In the genomic region with DNA sequence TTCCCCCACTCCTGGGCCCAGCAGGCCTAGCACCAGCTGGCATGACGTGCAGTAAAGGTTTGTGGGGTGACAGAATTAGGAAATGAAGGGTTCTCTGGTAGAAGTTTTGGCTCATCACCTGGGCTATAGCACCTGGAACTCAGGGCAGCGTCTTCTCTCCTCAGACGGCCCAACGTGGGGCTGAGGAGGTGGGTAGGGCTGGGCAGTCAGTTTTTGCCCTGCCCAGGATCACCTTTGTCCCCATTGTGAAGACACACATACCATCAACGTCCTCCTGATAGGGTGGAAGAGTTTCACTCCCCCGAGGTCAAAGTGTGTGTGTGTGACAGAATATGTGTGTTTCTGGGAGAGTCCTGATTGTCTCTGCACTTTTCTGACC, we compare ENCODE assay signal across 17 cellular contexts. TPM values are rescaled to one million over a fixed set of nuclear protein-coding genes. Genes with fewer than 3 reads are reported as not detected.
A peak's percentile ranks its signal among the peaks of the same experiment; 100 is the strongest.
DNase-seq lines count a peak whose midpoint lies in the region; ATAC-seq and TF ChIP-seq lines count a peak whose summit lies in the region.
"Had no signal": no experiment of that assay in that cellular context is flagged by ENCODE, and none has a peak within 500 bp of the region (broad histone marks: within the 10 kb centered on the region; RNA-seq: fewer than 3 reads in every experiment).

No MANE protein-coding gene starts in this region.

- TF ChIP-seq POLR2A in tibial nerve (IDR thresholded peaks at IDR 0.05) = no peak

- no peak for ATAC-seq in GM21529 (IDR thresholded peaks at IDR 0.05; ENCODE audit: unreplicated experiment)

- no peak for TF ChIP-seq EP300 in tibial nerve (IDR thresholded peaks at IDR 0.05)

- H3K9me3 Mint-ChIP-seq in nephron = no peaks in the 10 kb centered on the region

- peaks cover 4% of the 10 kb centered on the region for H3K27me3 Mint-ChIP-seq in nephron (ENCODE audit: low read depth)

- WGBS in tibial nerve, 2 donors = 72 to 74% methylated on average over 6 of the region's 6 CpGs

- H3K9me3 ChIP-seq in ascending aorta = no peaks in the 10 kb centered on the region
- no peaks in the 10 kb centered on the region for H3K9me3 ChIP-seq in right atrium auricular region
- no peaks in the 10 kb centered on the region for H3K9me3 ChIP-seq in tibial nerve
- H3K9me3 ChIP-seq: BE2C had no signal

- no peak for DNase-seq in ascending aorta (ENCODE audit: low spot score in 2 of 2)
- no peak for DNase-seq in right atrium auricular region (ENCODE audit: low spot score)
- no peak for DNase-seq in tibial nerve (ENCODE audit: low spot score in 2 of 2)
- no peak for DNase-seq in NCI-H146 treated with DMSO at 0.1 percent for 48 hours (lab: John Stamatoyannopoulos, UW; ENCODE audit: unreplicated experiment)
- DNase-seq in NCI-H1436 (lab: John Stamatoyannopoulos, UW) = no peak
- DNase-seq in amygdala (lab: John Stamatoyannopoulos, UW) = no peak
- DNase-seq: activated CD4-positive, CD25-positive, alpha-beta regulatory T cell; activated naive CD4-positive, alpha-beta T cell; BE2C; effector memory CD4-positive, alpha-beta T cell; NCI-H82; T-helper 1 cell had no signal

- H3K4me3 Mint-ChIP-seq in nephron = no peak overlapping the region
- H3K4me3 Mint-ChIP-seq: brain had no signal

- no peak for TF ChIP-seq CTCF in ascending aorta (IDR thresholded peaks at IDR 0.05)
- no peak for TF ChIP-seq CTCF in right atrium auricular region (IDR thresholded peaks at IDR 0.05)
- no peak for TF ChIP-seq CTCF in nephron (IDR thresholded peaks at IDR 0.05; ENCODE audit: unreplicated experiment in 3 of 3)
- no peak for TF ChIP-seq CTCF in tibial nerve (IDR thresholded peaks at IDR 0.05)

- H3K4me3 ChIP-seq in ascending aorta (no peak overlapping the region), right atrium auricular region (no peak overlapping the region), tibial nerve (no peak overlapping the region)

- H3K36me3 ChIP-seq in ascending aorta = no peaks in the 10 kb centered on the region
- H3K36me3 ChIP-seq in right atrium auricular region = no peaks in the 10 kb centered on the region
- peaks cover 0 to 9% (median 0%) of the 10 kb centered on the region in 3 donors for H3K36me3 ChIP-seq in tibial nerve
- H3K36me3 ChIP-seq: BE2C had no signal

- H3K27me3 ChIP-seq in ascending aorta (no peaks in the 10 kb centered on the region), right atrium auricular region (no peaks in the 10 kb centered on the region), tibial nerve (no peaks in the 10 kb centered on the region)
- H3K27me3 ChIP-seq: BE2C had no signal

- peaks cover 42 to 82% of the 10 kb centered on the region in 2 donors for H3K4me1 ChIP-seq in ascending aorta
- H3K4me1 ChIP-seq in right atrium auricular region = peaks cover 0 to 72% of the 10 kb centered on the region in 2 donors
- peaks cover 0 to 60% (median 14%) of the 10 kb centered on the region in 4 donors for H3K4me1 ChIP-seq in tibial nerve
- H3K4me1 ChIP-seq: BE2C had no signal

- H3K36me3 Mint-ChIP-seq in nephron (ENCODE audit: low read depth) = no peaks in the 10 kb centered on the region
- H3K36me3 Mint-ChIP-seq: brain had no signal

- peak overlapping the region; percentile 37 to 78 (median 42) for H3K27ac Mint-ChIP-seq in nephron

- peaks cover 65% of the 10 kb centered on the region for H3K4me1 Mint-ChIP-seq in nephron

- H3K27ac ChIP-seq in ascending aorta (peak overlapping the region; percentile 96 to 98), right atrium auricular region (peak overlapping the region; percentile 80 to 98), tibial nerve (peak overlapping the region; percentile 54 to 77 (median 75))

- intact Hi-C loops in ascending aorta (cut with DNase I) = loop anchor here (2.0 kb wide), 1 partner anchor 22 kb away; a partner anchor contains a TSS

RNA-seq across cellular contexts. Expression of a gene that starts 12.1 kb away (rescaled TPM):
- total RNA-seq in ascending aorta = 0.21 TPM
- total RNA-seq in right atrium auricular region = 1 to 10 TPM; 2.6 to 4.4 TPM
- not detected for total RNA-seq in tibial nerve

RNA-seq across cellular contexts. Expression of a gene that starts 20.8 kb away (rescaled TPM):
- total RNA-seq in ascending aorta (187 TPM), right atrium auricular region (100 to 1,000 TPM in 1 of 2 donors, 10 to 100 TPM in 1; 83.3 to 183 TPM), tibial nerve (10 to 100 TPM; 41.4 to 83.5 (median 78.7) TPM)
- total RNA-seq: mononuclear cell had no signal

RNA-seq across cellular contexts. Expression of a gene that starts 26.4 kb away (rescaled TPM):
- total RNA-seq in ascending aorta (10.9 TPM), right atrium auricular region (1 to 10 TPM in 1 of 2 donors, under 1 TPM in 1; 0.48 to 1.1 TPM), tibial nerve (10 to 100 TPM in 3 of 4 donors, 1 to 10 TPM in 1; 8.4 to 16.7 (median 14.0) TPM)

RNA-seq across cellular contexts. Expression of a gene that starts 43.4 kb away (rescaled TPM):
- not detected for total RNA-seq in ascending aorta
- total RNA-seq in right atrium auricular region = not detected
- 1 to 10 TPM in 1 of 4 donors, not detected in 3; 2.7 TPM for total RNA-seq in tibial nerve
- total RNA-seq: posterior vena cava had no signal

RNA-seq across cellular contexts. Expression of a gene that starts 45.0 kb away (rescaled TPM):
- 9.2 TPM for total RNA-seq in ascending aorta
- total RNA-seq in right atrium auricular region = 10 to 100 TPM in 1 of 2 donors, 1 to 10 TPM in 1; 8.9 to 13.3 TPM
- 10 to 100 TPM; 27.9 to 57.5 (median 37.8) TPM for total RNA-seq in tibial nerve
